Comparison of ENCODE assay signal across 1 cellular context in genomic region chr11:86874314-86875056, GRCh38.
TF ChIP-seq lines count a peak whose summit lies in the region.

No MANE protein-coding gene starts in this region.

TF ChIP-seq in H1, 55 proteins besides CTCF, POLR2A, EP300 and RAD21:
- TF ChIP-seq KDM1A (IDR thresholded peaks at IDR 0.05; ENCODE audit: borderline replicate concordance, low read length) (no peak), ZNF274 (IDR thresholded peaks at IDR 0.05; ENCODE audit: borderline replicate concordance, extremely low read depth, low read length) (no peak), TAF7 (optimal IDR thresholded peaks at IDR 0.05; ENCODE audit: borderline replicate concordance, low read depth, low read length) (no peak), SUZ12 (IDR thresholded peaks at IDR 0.05; ENCODE audit: low read length) (no peak), RXRA (IDR thresholded peaks at IDR 0.05; ENCODE audit: insufficient read depth, low read depth, low read length) (no peak), MAX (IDR thresholded peaks at IDR 0.05) (no peak), EZH2 (IDR thresholded peaks at IDR 0.05; ENCODE audit: low read depth, low read length, severe bottlenecking) (no peak)
TF ChIP-seq in H1: peak in this region for 0.
